2 cellular contexts compared by ENCODE assay signal in the genomic region with DNA sequence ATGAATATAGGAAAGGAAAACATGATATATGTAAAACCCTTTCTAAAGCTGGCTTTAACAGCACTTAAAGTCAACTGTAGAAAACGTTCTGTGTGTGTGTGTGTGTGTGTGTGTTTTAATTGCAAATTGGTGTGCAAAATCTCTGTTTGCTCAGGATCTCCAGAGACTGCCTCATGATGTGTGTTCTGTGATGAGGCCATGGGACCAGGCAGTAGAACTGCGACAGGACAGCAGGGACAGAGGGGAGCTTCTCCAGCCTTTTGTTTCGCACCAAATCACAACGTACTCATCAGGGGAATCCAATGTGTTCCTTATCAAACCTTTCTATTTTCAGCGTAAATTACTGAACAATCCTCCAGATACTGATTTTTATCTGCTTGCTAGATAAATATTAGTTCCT.
TF ChIP-seq lines count a peak whose summit lies in the region.

No MANE protein-coding gene starts in this region.

TF ChIP-seq in GM12878, 131 proteins besides CTCF, POLR2A, EP300 and RAD21:
- TF ChIP-seq, protein P1, sequence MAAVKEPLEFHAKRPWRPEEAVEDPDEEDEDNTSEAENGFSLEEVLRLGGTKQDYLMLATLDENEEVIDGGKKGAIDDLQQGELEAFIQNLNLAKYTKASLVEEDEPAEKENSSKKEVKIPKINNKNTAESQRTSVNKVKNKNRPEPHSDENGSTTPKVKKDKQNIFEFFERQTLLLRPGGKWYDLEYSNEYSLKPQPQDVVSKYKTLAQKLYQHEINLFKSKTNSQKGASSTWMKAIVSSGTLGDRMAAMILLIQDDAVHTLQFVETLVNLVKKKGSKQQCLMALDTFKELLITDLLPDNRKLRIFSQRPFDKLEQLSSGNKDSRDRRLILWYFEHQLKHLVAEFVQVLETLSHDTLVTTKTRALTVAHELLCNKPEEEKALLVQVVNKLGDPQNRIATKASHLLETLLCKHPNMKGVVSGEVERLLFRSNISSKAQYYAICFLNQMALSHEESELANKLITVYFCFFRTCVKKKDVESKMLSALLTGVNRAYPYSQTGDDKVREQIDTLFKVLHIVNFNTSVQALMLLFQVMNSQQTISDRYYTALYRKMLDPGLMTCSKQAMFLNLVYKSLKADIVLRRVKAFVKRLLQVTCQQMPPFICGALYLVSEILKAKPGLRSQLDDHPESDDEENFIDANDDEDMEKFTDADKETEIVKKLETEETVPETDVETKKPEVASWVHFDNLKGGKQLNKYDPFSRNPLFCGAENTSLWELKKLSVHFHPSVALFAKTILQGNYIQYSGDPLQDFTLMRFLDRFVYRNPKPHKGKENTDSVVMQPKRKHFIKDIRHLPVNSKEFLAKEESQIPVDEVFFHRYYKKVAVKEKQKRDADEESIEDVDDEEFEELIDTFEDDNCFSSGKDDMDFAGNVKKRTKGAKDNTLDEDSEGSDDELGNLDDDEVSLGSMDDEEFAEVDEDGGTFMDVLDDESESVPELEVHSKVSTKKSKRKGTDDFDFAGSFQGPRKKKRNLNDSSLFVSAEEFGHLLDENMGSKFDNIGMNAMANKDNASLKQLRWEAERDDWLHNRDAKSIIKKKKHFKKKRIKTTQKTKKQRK (IDR thresholded peaks at IDR 0.05; ENCODE audit: low read depth, low read length), result no peak
- TF ChIP-seq, protein P2, sequence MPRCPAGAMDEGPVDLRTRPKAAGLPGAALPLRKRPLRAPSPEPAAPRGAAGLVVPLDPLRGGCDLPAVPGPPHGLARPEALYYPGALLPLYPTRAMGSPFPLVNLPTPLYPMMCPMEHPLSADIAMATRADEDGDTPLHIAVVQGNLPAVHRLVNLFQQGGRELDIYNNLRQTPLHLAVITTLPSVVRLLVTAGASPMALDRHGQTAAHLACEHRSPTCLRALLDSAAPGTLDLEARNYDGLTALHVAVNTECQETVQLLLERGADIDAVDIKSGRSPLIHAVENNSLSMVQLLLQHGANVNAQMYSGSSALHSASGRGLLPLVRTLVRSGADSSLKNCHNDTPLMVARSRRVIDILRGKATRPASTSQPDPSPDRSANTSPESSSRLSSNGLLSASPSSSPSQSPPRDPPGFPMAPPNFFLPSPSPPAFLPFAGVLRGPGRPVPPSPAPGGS (IDR thresholded peaks at IDR 0.05; ENCODE audit: borderline replicate concordance, insufficient read depth, low read depth, low read length, poor library complexity, severe bottlenecking), result peak; percentile 47

TF ChIP-seq in GM23338, 12 proteins besides CTCF, POLR2A, EP300 and RAD21 (continued from another document):
- TF ChIP-seq, protein P3, sequence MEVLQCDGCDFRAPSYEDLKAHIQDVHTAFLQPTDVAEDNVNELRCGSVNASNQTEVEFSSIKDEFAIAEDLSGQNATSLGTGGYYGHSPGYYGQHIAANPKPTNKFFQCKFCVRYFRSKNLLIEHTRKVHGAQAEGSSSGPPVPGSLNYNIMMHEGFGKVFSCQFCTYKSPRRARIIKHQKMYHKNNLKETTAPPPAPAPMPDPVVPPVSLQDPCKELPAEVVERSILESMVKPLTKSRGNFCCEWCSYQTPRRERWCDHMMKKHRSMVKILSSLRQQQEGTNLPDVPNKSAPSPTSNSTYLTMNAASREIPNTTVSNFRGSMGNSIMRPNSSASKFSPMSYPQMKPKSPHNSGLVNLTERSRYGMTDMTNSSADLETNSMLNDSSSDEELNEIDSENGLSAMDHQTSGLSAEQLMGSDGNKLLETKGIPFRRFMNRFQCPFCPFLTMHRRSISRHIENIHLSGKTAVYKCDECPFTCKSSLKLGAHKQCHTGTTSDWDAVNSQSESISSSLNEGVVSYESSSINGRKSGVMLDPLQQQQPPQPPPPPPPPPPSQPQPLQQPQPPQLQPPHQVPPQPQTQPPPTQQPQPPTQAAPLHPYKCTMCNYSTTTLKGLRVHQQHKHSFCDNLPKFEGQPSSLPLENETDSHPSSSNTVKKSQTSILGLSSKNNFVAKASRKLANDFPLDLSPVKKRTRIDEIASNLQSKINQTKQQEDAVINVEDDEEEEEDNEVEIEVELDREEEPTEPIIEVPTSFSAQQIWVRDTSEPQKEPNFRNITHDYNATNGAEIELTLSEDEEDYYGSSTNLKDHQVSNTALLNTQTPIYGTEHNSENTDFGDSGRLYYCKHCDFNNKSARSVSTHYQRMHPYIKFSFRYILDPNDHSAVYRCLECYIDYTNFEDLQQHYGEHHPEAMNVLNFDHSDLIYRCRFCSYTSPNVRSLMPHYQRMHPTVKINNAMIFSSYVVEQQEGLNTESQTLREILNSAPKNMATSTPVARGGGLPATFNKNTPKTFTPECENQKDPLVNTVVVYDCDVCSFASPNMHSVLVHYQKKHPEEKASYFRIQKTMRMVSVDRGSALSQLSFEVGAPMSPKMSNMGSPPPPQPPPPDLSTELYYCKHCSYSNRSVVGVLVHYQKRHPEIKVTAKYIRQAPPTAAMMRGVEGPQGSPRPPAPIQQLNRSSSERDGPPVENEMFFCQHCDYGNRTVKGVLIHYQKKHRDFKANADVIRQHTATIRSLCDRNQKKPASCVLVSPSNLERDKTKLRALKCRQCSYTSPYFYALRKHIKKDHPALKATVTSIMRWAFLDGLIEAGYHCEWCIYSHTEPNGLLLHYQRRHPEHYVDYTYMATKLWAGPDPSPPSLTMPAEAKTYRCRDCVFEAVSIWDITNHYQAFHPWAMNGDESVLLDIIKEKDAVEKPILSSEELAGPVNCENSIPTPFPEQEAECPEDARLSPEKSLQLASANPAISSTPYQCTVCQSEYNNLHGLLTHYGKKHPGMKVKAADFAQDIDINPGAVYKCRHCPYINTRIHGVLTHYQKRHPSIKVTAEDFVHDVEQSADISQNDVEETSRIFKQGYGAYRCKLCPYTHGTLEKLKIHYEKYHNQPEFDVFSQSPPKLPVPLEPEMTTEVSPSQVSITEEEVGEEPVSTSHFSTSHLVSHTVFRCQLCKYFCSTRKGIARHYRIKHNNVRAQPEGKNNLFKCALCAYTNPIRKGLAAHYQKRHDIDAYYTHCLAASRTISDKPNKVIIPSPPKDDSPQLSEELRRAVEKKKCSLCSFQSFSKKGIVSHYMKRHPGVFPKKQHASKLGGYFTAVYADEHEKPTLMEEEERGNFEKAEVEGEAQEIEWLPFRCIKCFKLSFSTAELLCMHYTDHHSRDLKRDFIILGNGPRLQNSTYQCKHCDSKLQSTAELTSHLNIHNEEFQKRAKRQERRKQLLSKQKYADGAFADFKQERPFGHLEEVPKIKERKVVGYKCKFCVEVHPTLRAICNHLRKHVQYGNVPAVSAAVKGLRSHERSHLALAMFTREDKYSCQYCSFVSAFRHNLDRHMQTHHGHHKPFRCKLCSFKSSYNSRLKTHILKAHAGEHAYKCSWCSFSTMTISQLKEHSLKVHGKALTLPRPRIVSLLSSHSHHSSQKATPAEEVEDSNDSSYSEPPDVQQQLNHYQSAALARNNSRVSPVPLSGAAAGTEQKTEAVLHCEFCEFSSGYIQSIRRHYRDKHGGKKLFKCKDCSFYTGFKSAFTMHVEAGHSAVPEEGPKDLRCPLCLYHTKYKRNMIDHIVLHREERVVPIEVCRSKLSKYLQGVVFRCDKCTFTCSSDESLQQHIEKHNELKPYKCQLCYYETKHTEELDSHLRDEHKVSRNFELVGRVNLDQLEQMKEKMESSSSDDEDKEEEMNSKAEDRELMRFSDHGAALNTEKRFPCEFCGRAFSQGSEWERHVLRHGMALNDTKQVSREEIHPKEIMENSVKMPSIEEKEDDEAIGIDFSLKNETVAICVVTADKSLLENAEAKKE (CRISPR knock-in tag; IDR thresholded peaks at IDR 0.05), result no peak
- no peak for TF ChIP-seq ZNF331 (CRISPR knock-in tag; IDR thresholded peaks at IDR 0.05; ENCODE audit: low read depth)
- no peak for TF ChIP-seq CREB1 (CRISPR knock-in tag; IDR thresholded peaks at IDR 0.05; ENCODE audit: low read depth)
- TF ChIP-seq POLR2AphosphoS5 (IDR thresholded peaks at IDR 0.05; ENCODE audit: low read depth), result no peak
- TF ChIP-seq, protein P4, sequence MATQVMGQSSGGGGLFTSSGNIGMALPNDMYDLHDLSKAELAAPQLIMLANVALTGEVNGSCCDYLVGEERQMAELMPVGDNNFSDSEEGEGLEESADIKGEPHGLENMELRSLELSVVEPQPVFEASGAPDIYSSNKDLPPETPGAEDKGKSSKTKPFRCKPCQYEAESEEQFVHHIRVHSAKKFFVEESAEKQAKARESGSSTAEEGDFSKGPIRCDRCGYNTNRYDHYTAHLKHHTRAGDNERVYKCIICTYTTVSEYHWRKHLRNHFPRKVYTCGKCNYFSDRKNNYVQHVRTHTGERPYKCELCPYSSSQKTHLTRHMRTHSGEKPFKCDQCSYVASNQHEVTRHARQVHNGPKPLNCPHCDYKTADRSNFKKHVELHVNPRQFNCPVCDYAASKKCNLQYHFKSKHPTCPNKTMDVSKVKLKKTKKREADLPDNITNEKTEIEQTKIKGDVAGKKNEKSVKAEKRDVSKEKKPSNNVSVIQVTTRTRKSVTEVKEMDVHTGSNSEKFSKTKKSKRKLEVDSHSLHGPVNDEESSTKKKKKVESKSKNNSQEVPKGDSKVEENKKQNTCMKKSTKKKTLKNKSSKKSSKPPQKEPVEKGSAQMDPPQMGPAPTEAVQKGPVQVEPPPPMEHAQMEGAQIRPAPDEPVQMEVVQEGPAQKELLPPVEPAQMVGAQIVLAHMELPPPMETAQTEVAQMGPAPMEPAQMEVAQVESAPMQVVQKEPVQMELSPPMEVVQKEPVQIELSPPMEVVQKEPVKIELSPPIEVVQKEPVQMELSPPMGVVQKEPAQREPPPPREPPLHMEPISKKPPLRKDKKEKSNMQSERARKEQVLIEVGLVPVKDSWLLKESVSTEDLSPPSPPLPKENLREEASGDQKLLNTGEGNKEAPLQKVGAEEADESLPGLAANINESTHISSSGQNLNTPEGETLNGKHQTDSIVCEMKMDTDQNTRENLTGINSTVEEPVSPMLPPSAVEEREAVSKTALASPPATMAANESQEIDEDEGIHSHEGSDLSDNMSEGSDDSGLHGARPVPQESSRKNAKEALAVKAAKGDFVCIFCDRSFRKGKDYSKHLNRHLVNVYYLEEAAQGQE (IDR thresholded peaks at IDR 0.05; ENCODE audit: unreplicated experiment), result no peak
- TF ChIP-seq, protein P5, sequence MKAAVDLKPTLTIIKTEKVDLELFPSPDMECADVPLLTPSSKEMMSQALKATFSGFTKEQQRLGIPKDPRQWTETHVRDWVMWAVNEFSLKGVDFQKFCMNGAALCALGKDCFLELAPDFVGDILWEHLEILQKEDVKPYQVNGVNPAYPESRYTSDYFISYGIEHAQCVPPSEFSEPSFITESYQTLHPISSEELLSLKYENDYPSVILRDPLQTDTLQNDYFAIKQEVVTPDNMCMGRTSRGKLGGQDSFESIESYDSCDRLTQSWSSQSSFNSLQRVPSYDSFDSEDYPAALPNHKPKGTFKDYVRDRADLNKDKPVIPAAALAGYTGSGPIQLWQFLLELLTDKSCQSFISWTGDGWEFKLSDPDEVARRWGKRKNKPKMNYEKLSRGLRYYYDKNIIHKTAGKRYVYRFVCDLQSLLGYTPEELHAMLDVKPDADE (IDR thresholded peaks at IDR 0.05), result no peak
- TF ChIP-seq NANOG (IDR thresholded peaks at IDR 0.05; ENCODE audit: borderline replicate concordance), result no peak
- TF ChIP-seq ZNF114 (CRISPR knock-in tag; IDR thresholded peaks at IDR 0.05), result no peak
- TF ChIP-seq STAT1 (IDR thresholded peaks at IDR 0.05; ENCODE audit: unreplicated experiment), result no peak
